Comparison of ENCODE assay signal across 8 cellular contexts in the genomic region with DNA sequence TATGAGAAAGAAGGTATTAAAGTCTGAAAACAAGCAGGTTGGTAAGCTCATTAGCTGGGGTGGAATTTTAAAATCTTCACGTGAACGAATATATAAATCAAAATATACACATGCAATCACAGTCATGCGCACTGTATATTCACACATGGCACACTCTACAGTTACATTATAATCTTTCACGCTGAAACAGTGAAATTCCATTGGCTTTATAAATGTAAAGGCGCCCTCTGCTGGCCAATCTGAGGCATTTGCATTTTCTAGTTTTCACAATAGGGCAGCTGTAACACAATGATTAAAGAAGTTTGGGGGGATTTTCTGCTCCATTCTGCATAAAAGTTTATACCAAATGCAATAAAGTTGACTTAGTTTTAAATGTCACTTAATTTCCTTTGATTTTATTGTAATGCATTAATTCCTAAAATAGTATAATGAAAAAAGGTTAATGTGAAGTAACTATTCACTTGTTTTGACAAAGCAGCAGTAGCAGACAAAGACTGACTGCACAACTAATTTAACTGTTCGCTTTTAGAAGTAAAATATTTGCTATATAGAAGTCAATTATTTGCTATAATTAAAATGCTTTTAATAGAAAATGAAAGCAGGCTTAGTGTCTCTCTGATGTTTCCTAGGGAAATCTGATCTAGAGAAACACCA. TPM values are rescaled to one million over a fixed set of nuclear protein-coding genes. Genes with fewer than 3 reads are reported as not detected.
DNase-seq lines count a peak whose midpoint lies in the region; ATAC-seq, FAIRE-seq and TF ChIP-seq lines count a peak whose summit lies in the region.

No MANE protein-coding gene starts in this region.

- no peaks in the 10 kb centered on the region for H3K4me1 Mint-ChIP-seq in activated CD8-positive, alpha-beta T cell treated with anti-CD3 and anti-CD28 coated beads for 36 hours (ENCODE audit: low read depth)
- no peaks in the 10 kb centered on the region for H3K4me1 Mint-ChIP-seq in natural killer cell treated with Interleukin-12 subunit alpha and Interleukin-12 subunit beta and Interleukin-15 and Interleukin-18, amount 100 ng/mL, for 72 hours (ENCODE audit: low read depth in 2 of 2)

- no peak for TF ChIP-seq POLR2A in endothelial cell of umbilical vein (IDR thresholded peaks at IDR 0.05; ENCODE audit: low read depth, low read length)

- no peaks in the 10 kb centered on the region for H3K79me2 ChIP-seq in endothelial cell of umbilical vein (ENCODE audit: control insufficient read depth, insufficient read depth, low read length)

- H3K36me3 ChIP-seq in endothelial cell of umbilical vein (ENCODE audit: control insufficient read depth in 2 of 2, extremely low read depth in 1 of 2, insufficient read depth in 2 of 2, low read length in 2 of 2) (no peaks in the 10 kb centered on the region), thoracic aorta (peaks cover 3% of the 10 kb centered on the region)

- H4K20me1 ChIP-seq in endothelial cell of umbilical vein (replicated peaks; ENCODE audit: control insufficient read depth, extremely low read depth, insufficient read depth, low read length) = no peaks in the 10 kb centered on the region

- H3K9ac ChIP-seq in endothelial cell of umbilical vein (replicated peaks; ENCODE audit: extremely low read depth, insufficient read depth, low read length) = no peak overlapping the region

- no peaks in the 10 kb centered on the region for H3K9me1 ChIP-seq in endothelial cell of umbilical vein (replicated peaks; ENCODE audit: control insufficient read depth, extremely low read depth, insufficient read depth, low read length)

- H3K27me3 ChIP-seq in endothelial cell of umbilical vein (ENCODE audit: control insufficient read depth in 2 of 2, insufficient read depth in 2 of 2, low read length in 2 of 2) = no peaks in the 10 kb centered on the region
- H3K27me3 ChIP-seq in thoracic aorta (replicated peaks; ENCODE audit: insufficient read depth) = no peaks in the 10 kb centered on the region

- no peak overlapping the region for H3K27ac Mint-ChIP-seq in activated CD8-positive, alpha-beta T cell treated with anti-CD3 and anti-CD28 coated beads for 36 hours
- H3K27ac Mint-ChIP-seq in natural killer cell treated with Interleukin-12 subunit alpha and Interleukin-12 subunit beta and Interleukin-15 and Interleukin-18, amount 100 ng/mL, for 72 hours = no peak overlapping the region

- intact Hi-C loops in activated CD8-positive, alpha-beta T cell treated with anti-CD3 and anti-CD28 coated beads for 36 hours (cut with micrococcal nuclease) = loop anchor here (2.0 kb wide), 1 partner anchor 148 kb away; a partner anchor contains a TSS
- intact Hi-C loops in endothelial cell of umbilical vein (cut with micrococcal nuclease) = loop anchor here (1.0 to 5.0 kb wide), 3 partner anchors 294 to 715 kb away; no protein-coding TSS in a partner anchor

- H3K4me1 ChIP-seq in endothelial cell of umbilical vein (ENCODE audit: control insufficient read depth, extremely low read depth, insufficient read depth, low read length) = no peaks in the 10 kb centered on the region
- H3K4me1 ChIP-seq in thoracic aorta (ENCODE audit: control insufficient read depth in 1 of 2, low read depth in 2 of 2) = no peaks in the 10 kb centered on the region

- dilution Hi-C loops in endothelial cell of umbilical vein (cut with MboI; ENCODE audit: extremely low pct_ligation_motif_present, low sequenced_read_pairs) = no loop called here

- CTCF ChIA-PET in activated CD8-positive, alpha-beta T cell treated with anti-CD3 and anti-CD28 coated beads for 36 hours (lab: Charles Lee) = interaction anchor here (0.6 to 17.4 kb wide), 21 partner anchors 9 to 355 kb away, joined by 3 to 292 read pairs (median 5); a partner anchor contains a TSS
- CTCF ChIA-PET in endothelial cell of umbilical vein (lab: Charles Lee) = interaction anchor here (0.6 to 16.2 kb wide), 19 partner anchors 11 to 169 kb away, joined by 3 to 1052 read pairs (median 4); a partner anchor contains a TSS

- POLR2A ChIA-PET in activated CD8-positive, alpha-beta T cell treated with anti-CD3 and anti-CD28 coated beads for 36 hours (lab: Charles Lee) = no interaction called here
- POLR2A ChIA-PET in endothelial cell of umbilical vein (lab: Charles Lee) = no interaction called here

- no peaks in the 10 kb centered on the region for H3K9me3 Mint-ChIP-seq in activated CD8-positive, alpha-beta T cell treated with anti-CD3 and anti-CD28 coated beads for 36 hours
- H3K9me3 Mint-ChIP-seq in natural killer cell treated with Interleukin-12 subunit alpha and Interleukin-12 subunit beta and Interleukin-15 and Interleukin-18, amount 100 ng/mL, for 72 hours = no peaks in the 10 kb centered on the region

- no peaks in the 10 kb centered on the region for H3K27me3 Mint-ChIP-seq in activated CD8-positive, alpha-beta T cell treated with anti-CD3 and anti-CD28 coated beads for 36 hours
- no peaks in the 10 kb centered on the region for H3K27me3 Mint-ChIP-seq in natural killer cell treated with Interleukin-12 subunit alpha and Interleukin-12 subunit beta and Interleukin-15 and Interleukin-18, amount 100 ng/mL, for 72 hours

- H3K4me2 ChIP-seq in endothelial cell of umbilical vein (ENCODE audit: insufficient read depth, low read length) = no peak overlapping the region

- H3K9me3 ChIP-seq in endothelial cell of umbilical vein (replicated peaks; ENCODE audit: control insufficient read depth, insufficient read depth, low read length) = no peaks in the 10 kb centered on the region
- no peaks in the 10 kb centered on the region for H3K9me3 ChIP-seq in thoracic aorta

- no peak overlapping the region for H3K27ac ChIP-seq in endothelial cell of umbilical vein (ENCODE audit: insufficient read depth, low read depth, low read length)
- H3K27ac ChIP-seq in thoracic aorta = no peak overlapping the region

- ATAC-seq in GM18907 (IDR thresholded peaks at IDR 0.05; ENCODE audit: unreplicated experiment) (peak; percentile 78), HG03342 (IDR thresholded peaks at IDR 0.05; ENCODE audit: unreplicated experiment) (peak; percentile 68), thoracic aorta (ENCODE audit: insufficient number of reproducible peaks, low FRiP score, low read depth) (no peak)
- ATAC-seq in activated CD8-positive, alpha-beta T cell treated with anti-CD3 and anti-CD28 coated beads for 36 hours = peak; percentile 69
- peak; percentile 62 to 66 for ATAC-seq in natural killer cell treated with Interleukin-12 subunit alpha and Interleukin-12 subunit beta and Interleukin-15 and Interleukin-18, amount 100 ng/mL, for 72 hours

- H2AFZ ChIP-seq in endothelial cell of umbilical vein (ENCODE audit: low read depth, low read length) = peak overlapping the region; percentile 9

- H3K36me3 Mint-ChIP-seq in activated CD8-positive, alpha-beta T cell treated with anti-CD3 and anti-CD28 coated beads for 36 hours (ENCODE audit: low read depth) = no peaks in the 10 kb centered on the region
- no peaks in the 10 kb centered on the region for H3K36me3 Mint-ChIP-seq in natural killer cell treated with Interleukin-12 subunit alpha and Interleukin-12 subunit beta and Interleukin-15 and Interleukin-18, amount 100 ng/mL, for 72 hours

- DNase-seq in Ammon's horn (ENCODE audit: low spot score) = peak; percentile 80
- DNase-seq in NCI-H526 treated with DMSO at 0.1 percent for 48 hours (lab: John Stamatoyannopoulos, UW) = peak; percentile 46
- peak; percentile 69 for DNase-seq in activated CD8-positive, alpha-beta T cell treated with anti-CD3 and anti-CD28 coated beads for 36 hours
- DNase-seq in endothelial cell of umbilical vein (ENCODE audit: low read depth, low spot score) = peak; percentile 63
- peak; percentile 70 for DNase-seq in natural killer cell treated with Interleukin-12 subunit alpha and Interleukin-12 subunit beta and Interleukin-15 and Interleukin-18, amount 100 ng/mL, for 72 hours (ENCODE audit: low spot score)
- no peak for DNase-seq in thoracic aorta (ENCODE audit: low spot score)

- FAIRE-seq in endothelial cell of umbilical vein (lab: Jason Lieb, UNC) = no peak

- TF ChIP-seq CTCF in activated CD8-positive, alpha-beta T cell treated with anti-CD3 and anti-CD28 coated beads for 36 hours (IDR thresholded peaks at IDR 0.05) = peak; percentile 93
- TF ChIP-seq CTCF in endothelial cell of umbilical vein (IDR thresholded peaks at IDR 0.05; ENCODE audit: extremely low read depth in 1 of 2, insufficient read depth in 1 of 2, low read depth in 1 of 2, low read length in 2 of 2) (peak; percentile 62 to 64), thoracic aorta (IDR thresholded peaks at IDR 0.05) (peak; percentile 83)

- H3K4me3 ChIP-seq in endothelial cell of umbilical vein (replicated peaks in 1 of 3; ENCODE audit: insufficient read depth in 1 of 3, low read depth in 1 of 3, low read length in 3 of 3) (no peak overlapping the region), thoracic aorta (no peak overlapping the region)

- no peak overlapping the region for H3K4me3 Mint-ChIP-seq in activated CD8-positive, alpha-beta T cell treated with anti-CD3 and anti-CD28 coated beads for 36 hours
- H3K4me3 Mint-ChIP-seq in natural killer cell treated with Interleukin-12 subunit alpha and Interleukin-12 subunit beta and Interleukin-15 and Interleukin-18, amount 100 ng/mL, for 72 hours = no peak overlapping the region

- BruUV-seq in endothelial cell of umbilical vein (replicated peaks; lab: Mats Ljungman, UMichigan) = no TSS peak

RNA-seq across cellular contexts. Expression of a gene that starts 17.2 kb away (rescaled TPM):
- total RNA-seq in activated CD8-positive, alpha-beta T cell treated with anti-CD3 and anti-CD28 coated beads for 36 hours = 10 to 100 TPM; 28.7 to 29.1 TPM
- total RNA-seq in endothelial cell of umbilical vein (4.7 and 6.9 TPM in 2 replicates), thoracic aorta (10 to 100 TPM; 16.6 to 19.2 TPM)
- 1.2 and 1.3 TPM in 2 replicates for polyA plus RNA-seq in endothelial cell of umbilical vein
- 1.8 and 2.2 TPM in 2 replicates for polyA plus RNA-seq in endothelial cell of umbilical vein (2011; cell fraction: cytosol; rRNA removed)
- 4.5 and 4.6 TPM in 2 replicates for polyA plus RNA-seq in endothelial cell of umbilical vein (2011; cell fraction: nucleus; rRNA removed)
- 4.5 and 5.6 TPM in 2 replicates for polyA plus RNA-seq in endothelial cell of umbilical vein (2012)
- polyA minus RNA-seq in endothelial cell of umbilical vein = 1.00 and 1.7 TPM in 2 replicates
- 1.4 TPM for polyA minus RNA-seq in endothelial cell of umbilical vein (2011; cell fraction: cytosol; rRNA and poly(A)+ RNA removed)
- 2.8 and 5.4 TPM in 2 replicates for polyA minus RNA-seq in endothelial cell of umbilical vein (2011; cell fraction: nucleus; rRNA and poly(A)+ RNA removed)
- total RNA-seq in natural killer cell treated with Interleukin-12 subunit alpha and Interleukin-12 subunit beta and Interleukin-15 and Interleukin-18, amount 100 ng/mL, for 72 hours = 10 to 100 TPM; 26.7 to 30.9 TPM

RNA-seq across cellular contexts. Expression of a gene that starts 42.7 kb away (rescaled TPM):
- total RNA-seq in activated CD8-positive, alpha-beta T cell treated with anti-CD3 and anti-CD28 coated beads for 36 hours = 10 to 100 TPM; 23.4 to 25.2 TPM
- total RNA-seq in endothelial cell of umbilical vein (6.2 and 10.7 TPM in 2 replicates), thoracic aorta (10 to 100 TPM; 22.5 to 56.6 TPM)
- 9.7 and 11.2 TPM in 2 replicates for polyA plus RNA-seq in endothelial cell of umbilical vein
- 8.9 and 9.0 TPM in 2 replicates for polyA plus RNA-seq in endothelial cell of umbilical vein (2011; cell fraction: cytosol; rRNA removed)
- polyA plus RNA-seq in endothelial cell of umbilical vein (2011; cell fraction: nucleus; rRNA removed) = 14.9 TPM in 2 replicates
- polyA plus RNA-seq in endothelial cell of umbilical vein (2012) = 4.8 and 5.3 TPM in 2 replicates
- 13.2 and 26.2 TPM in 2 replicates for polyA minus RNA-seq in endothelial cell of umbilical vein
- polyA minus RNA-seq in endothelial cell of umbilical vein (2011; cell fraction: cytosol; rRNA and poly(A)+ RNA removed) = not detected
- 5.5 and 7.0 TPM in 2 replicates for polyA minus RNA-seq in endothelial cell of umbilical vein (2011; cell fraction: nucleus; rRNA and poly(A)+ RNA removed)
- 1 to 10 TPM; 3.4 to 5.8 TPM for total RNA-seq in natural killer cell treated with Interleukin-12 subunit alpha and Interleukin-12 subunit beta and Interleukin-15 and Interleukin-18, amount 100 ng/mL, for 72 hours

RNA-seq across cellular contexts. Expression of a gene that starts 58.0 kb away (rescaled TPM):
- not detected for total RNA-seq in activated CD8-positive, alpha-beta T cell treated with anti-CD3 and anti-CD28 coated beads for 36 hours
- 2.0 TPM in 1 of 2 replicates, not detected in the other for total RNA-seq in endothelial cell of umbilical vein
- polyA plus RNA-seq in endothelial cell of umbilical vein = 0.96 and 1.1 TPM in 2 replicates
- polyA plus RNA-seq in endothelial cell of umbilical vein (2011; cell fraction: cytosol; rRNA removed) = 0.63 and 0.68 TPM in 2 replicates
- polyA plus RNA-seq in endothelial cell of umbilical vein (2011; cell fraction: nucleus; rRNA removed) = 3.1 and 4.5 TPM in 2 replicates
- 1.7 and 2.7 TPM in 2 replicates for polyA plus RNA-seq in endothelial cell of umbilical vein (2012)
- 2.1 and 6.6 TPM in 2 replicates for polyA minus RNA-seq in endothelial cell of umbilical vein
- not detected for polyA minus RNA-seq in endothelial cell of umbilical vein (2011; cell fraction: cytosol; rRNA and poly(A)+ RNA removed)
- 2.3 and 2.8 TPM in 2 replicates for polyA minus RNA-seq in endothelial cell of umbilical vein (2011; cell fraction: nucleus; rRNA and poly(A)+ RNA removed)
- not detected for total RNA-seq in natural killer cell treated with Interleukin-12 subunit alpha and Interleukin-12 subunit beta and Interleukin-15 and Interleukin-18, amount 100 ng/mL, for 72 hours
- total RNA-seq in thoracic aorta = 10 to 100 TPM; 21.3 to 37.6 TPM
